Comparison of ENCODE assay signal across 1 cellular context in genomic region chr22:17079572-17079971, GRCh38.
TF ChIP-seq lines count a peak whose summit lies in the region.

No MANE protein-coding gene starts in this region.

TF ChIP-seq in IMR-90, 13 proteins besides CTCF, POLR2A, EP300 and RAD21:
- TF ChIP-seq MXI1 (IDR thresholded peaks at IDR 0.05; ENCODE audit: borderline replicate concordance, low read depth, low read length) (no peak), FOS (IDR thresholded peaks at IDR 0.05; ENCODE audit: low read depth, low read length) (no peak), MAFK (IDR thresholded peaks at IDR 0.05; ENCODE audit: low read depth, low read length) (no peak), USF2 (IDR thresholded peaks at IDR 0.05; ENCODE audit: low read depth, low read length) (no peak), CEBPB (IDR thresholded peaks at IDR 0.05; ENCODE audit: low read depth, low read length) (peak; percentile 96), NFE2L2 (IDR thresholded peaks at IDR 0.05; ENCODE audit: low read depth, low read length) (no peak), CHD1 (IDR thresholded peaks at IDR 0.05; ENCODE audit: low read depth, low read length) (no peak), RCOR1 (IDR thresholded peaks at IDR 0.05; ENCODE audit: insufficient replicate concordance, low read length) (no peak)
- TF ChIP-seq, protein P1, sequence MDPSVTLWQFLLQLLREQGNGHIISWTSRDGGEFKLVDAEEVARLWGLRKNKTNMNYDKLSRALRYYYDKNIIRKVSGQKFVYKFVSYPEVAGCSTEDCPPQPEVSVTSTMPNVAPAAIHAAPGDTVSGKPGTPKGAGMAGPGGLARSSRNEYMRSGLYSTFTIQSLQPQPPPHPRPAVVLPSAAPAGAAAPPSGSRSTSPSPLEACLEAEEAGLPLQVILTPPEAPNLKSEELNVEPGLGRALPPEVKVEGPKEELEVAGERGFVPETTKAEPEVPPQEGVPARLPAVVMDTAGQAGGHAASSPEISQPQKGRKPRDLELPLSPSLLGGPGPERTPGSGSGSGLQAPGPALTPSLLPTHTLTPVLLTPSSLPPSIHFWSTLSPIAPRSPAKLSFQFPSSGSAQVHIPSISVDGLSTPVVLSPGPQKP (IDR thresholded peaks at IDR 0.05; ENCODE audit: borderline replicate concordance, low read depth, low read length): no peak
